Comparison of ENCODE assay signal across 28 cellular contexts in genomic region chr7:71457881-71458590, GRCh38.
A peak's percentile ranks its signal among the peaks of the same experiment; 100 is the strongest.
DNase-seq lines count a peak whose midpoint lies in the region; ATAC-seq, FAIRE-seq and TF ChIP-seq lines count a peak whose summit lies in the region.
"Had no signal": no experiment of that assay in that cellular context is flagged by ENCODE, and none has a peak within 500 bp of the region (broad histone marks: within the 10 kb centered on the region; RNA-seq: fewer than 3 reads in every experiment).

No MANE protein-coding gene starts in this region.

- H3K9me3 ChIP-seq in right atrium auricular region = peaks cover 0 to 5% of the 10 kb centered on the region in 2 donors
- H3K9me3 ChIP-seq: ascending aorta, esophagus muscularis mucosa, neutrophil, psoas muscle, thoracic aorta had no signal

- no peak for FAIRE-seq in GM19239 (lab: Jason Lieb, UNC)

- H3K27me3 ChIP-seq in right atrium auricular region = no peaks in the 10 kb centered on the region
- H3K27me3 ChIP-seq: ascending aorta, cardiac muscle cell, esophagus muscularis mucosa, neutrophil had no signal

- H3K27ac Mint-ChIP-seq in glutamatergic neuron (ENCODE audit: unreplicated experiment) (peak overlapping the region; percentile 53), type B pancreatic cell (peak overlapping the region; percentile 30), HFFc6 (no peak overlapping the region)
- H3K27ac Mint-ChIP-seq: activated CD4-positive, alpha-beta T cell treated with anti-CD3 and anti-CD28 coated beads, Interleukin-2, amount 10 ng/mL, durations not matched to agents 24 days and 14 days; activated naive CD8-positive, alpha-beta T cell treated with anti-CD3 and anti-CD28 coated beads for 36 hours; CD4-positive, CD25-positive, alpha-beta regulatory T cell; dendritic cell treated with granulocyte-macrophage colony-stimulating factor and Interleukin-4, amounts not matched to agents 40 ng/mL and 50 ng/mL, for 4 days had no signal

- peak; percentile 81 for ATAC-seq in Right ventricle myocardium superior (ENCODE audit: poor library complexity)
- ATAC-seq: HCT116; psoas muscle; stimulated activated naive CD8-positive, alpha-beta T cell treated with anti-CD3 and anti-CD28 coated beads, Interleukin-15, Interleukin-2, amounts not matched to agents 100 U/mL and 50 U/mL, for 24 hours had no signal

- H3K4me3 ChIP-seq in right atrium auricular region = no peak overlapping the region
- H3K4me3 ChIP-seq: ascending aorta, cardiac muscle cell, esophagus muscularis mucosa, psoas muscle, thoracic aorta had no signal

- no peaks in the 10 kb centered on the region for H3K36me3 Mint-ChIP-seq in glutamatergic neuron (ENCODE audit: unreplicated experiment)
- H3K36me3 Mint-ChIP-seq in type B pancreatic cell = peaks cover 3% of the 10 kb centered on the region
- H3K36me3 Mint-ChIP-seq in HFFc6 (ENCODE audit: low read depth) = no peaks in the 10 kb centered on the region
- H3K36me3 Mint-ChIP-seq: activated naive CD8-positive, alpha-beta T cell treated with anti-CD3 and anti-CD28 coated beads for 36 hours; CD4-positive, CD25-positive, alpha-beta regulatory T cell had no signal

- peaks cover 20% of the 10 kb centered on the region for H3K4me1 Mint-ChIP-seq in glutamatergic neuron (ENCODE audit: low read depth, unreplicated experiment)
- H3K4me1 Mint-ChIP-seq in type B pancreatic cell (ENCODE audit: unreplicated experiment) = peaks cover 27% of the 10 kb centered on the region
- no peaks in the 10 kb centered on the region for H3K4me1 Mint-ChIP-seq in HFFc6 (ENCODE audit: low read depth)
- H3K4me1 Mint-ChIP-seq: activated CD4-positive, alpha-beta T cell treated with anti-CD3 and anti-CD28 coated beads, Interleukin-2, amount 10 ng/mL, durations not matched to agents 24 days and 14 days; activated naive CD8-positive, alpha-beta T cell treated with anti-CD3 and anti-CD28 coated beads for 36 hours; CD4-positive, CD25-positive, alpha-beta regulatory T cell had no signal

- no peaks in the 10 kb centered on the region for H3K27me3 Mint-ChIP-seq in glutamatergic neuron (ENCODE audit: unreplicated experiment)
- peaks cover 5% of the 10 kb centered on the region for H3K27me3 Mint-ChIP-seq in type B pancreatic cell
- H3K27me3 Mint-ChIP-seq in HFFc6 (ENCODE audit: insufficient read depth) = no peaks in the 10 kb centered on the region; the same call in 1 of the 2 replicates
- H3K27me3 Mint-ChIP-seq: activated CD4-positive, alpha-beta T cell treated with anti-CD3 and anti-CD28 coated beads, Interleukin-2, amount 10 ng/mL, durations not matched to agents 24 days and 14 days; activated naive CD8-positive, alpha-beta T cell treated with anti-CD3 and anti-CD28 coated beads for 36 hours; CD4-positive, CD25-positive, alpha-beta regulatory T cell; dendritic cell treated with granulocyte-macrophage colony-stimulating factor and Interleukin-4, amounts not matched to agents 40 ng/mL and 50 ng/mL, for 4 days had no signal

- DNase-seq in Right ventricle myocardium superior (no peak), right atrium auricular region (ENCODE audit: low spot score) (no peak), glutamatergic neuron (no peak), left kidney (ENCODE audit: low read depth, low spot score) (peak; percentile 13), type B pancreatic cell (ENCODE audit: extremely low spot score, unreplicated experiment) (no peak), GM19239 (ENCODE audit: insufficient read length, low spot score) (no peak), HFFc6 (no peak), glomerular visceral epithelial cell (ENCODE audit: extremely low spot score) (no peak)
- DNase-seq: 8988T; activated CD4-positive, alpha-beta T cell treated with anti-CD3 and anti-CD28 coated beads, Interleukin-2, amount 10 ng/mL, durations not matched to agents 24 days and 14 days; activated effector memory CD4-positive, alpha-beta T cell treated with anti-CD3 and anti-CD28 coated beads, Interleukin-2, amount 50 U/mL, for 16 hours; activated naive CD8-positive, alpha-beta T cell treated with anti-CD3 and anti-CD28 coated beads for 36 hours; activated T-cell treated with anti-CD3 and anti-CD28 coated beads, Interleukin-2, amount 50 U/mL, for 1 hour; CD4-positive, CD25-positive, alpha-beta regulatory T cell; foreskin melanocyte; NCI-H1436; psoas muscle; SIG-M5; stimulated activated naive CD8-positive, alpha-beta T cell treated with anti-CD3 and anti-CD28 coated beads, Interleukin-15, Interleukin-2, amounts not matched to agents 100 U/mL and 50 U/mL, for 24 hours; T-helper 9 cell had no signal

- H3K27ac ChIP-seq in right atrium auricular region = no peak overlapping the region
- H3K27ac ChIP-seq: ascending aorta, cardiac muscle cell, esophagus muscularis mucosa, neutrophil, psoas muscle, thoracic aorta, VCaP had no signal

- no peaks in the 10 kb centered on the region for H3K36me3 ChIP-seq in right atrium auricular region
- H3K36me3 ChIP-seq: ascending aorta, cardiac muscle cell, esophagus muscularis mucosa, neutrophil, thoracic aorta had no signal

- no peaks in the 10 kb centered on the region for H3K9me3 Mint-ChIP-seq in glutamatergic neuron (ENCODE audit: unreplicated experiment)
- H3K9me3 Mint-ChIP-seq in type B pancreatic cell = peaks cover 12% of the 10 kb centered on the region
- H3K9me3 Mint-ChIP-seq in HFFc6 = peaks cover 71% of the 10 kb centered on the region
- H3K9me3 Mint-ChIP-seq: activated naive CD8-positive, alpha-beta T cell treated with anti-CD3 and anti-CD28 coated beads for 36 hours had no signal

- TF ChIP-seq CTCF in right atrium auricular region (IDR thresholded peaks at IDR 0.05) (no peak), glutamatergic neuron (IDR thresholded peaks at IDR 0.05; ENCODE audit: partially characterized antibody, unreplicated experiment) (no peak), type B pancreatic cell (conservative IDR thresholded peaks at IDR 0.05) (no peak), HFFc6 (IDR thresholded peaks at IDR 0.05) (no peak)

- no peaks in the 10 kb centered on the region for H3K4me1 ChIP-seq in right atrium auricular region
- H3K4me1 ChIP-seq: ascending aorta had no signal

- no peak overlapping the region for H3K4me3 Mint-ChIP-seq in glutamatergic neuron (ENCODE audit: unreplicated experiment)
- peak overlapping the region; percentile 33 for H3K4me3 Mint-ChIP-seq in type B pancreatic cell
- no peak overlapping the region for H3K4me3 Mint-ChIP-seq in HFFc6
- H3K4me3 Mint-ChIP-seq: activated CD4-positive, alpha-beta T cell treated with anti-CD3 and anti-CD28 coated beads, Interleukin-2, amount 10 ng/mL, durations not matched to agents 24 days and 14 days; activated naive CD8-positive, alpha-beta T cell treated with anti-CD3 and anti-CD28 coated beads for 36 hours; CD4-positive, CD25-positive, alpha-beta regulatory T cell; dendritic cell treated with granulocyte-macrophage colony-stimulating factor and Interleukin-4, amounts not matched to agents 40 ng/mL and 50 ng/mL, for 4 days had no signal

- intact Hi-C loops in Right ventricle myocardium superior (cut with DNase I) = no loop called here
